ENCODE assay signal across 9 cellular contexts in the genomic region with DNA sequence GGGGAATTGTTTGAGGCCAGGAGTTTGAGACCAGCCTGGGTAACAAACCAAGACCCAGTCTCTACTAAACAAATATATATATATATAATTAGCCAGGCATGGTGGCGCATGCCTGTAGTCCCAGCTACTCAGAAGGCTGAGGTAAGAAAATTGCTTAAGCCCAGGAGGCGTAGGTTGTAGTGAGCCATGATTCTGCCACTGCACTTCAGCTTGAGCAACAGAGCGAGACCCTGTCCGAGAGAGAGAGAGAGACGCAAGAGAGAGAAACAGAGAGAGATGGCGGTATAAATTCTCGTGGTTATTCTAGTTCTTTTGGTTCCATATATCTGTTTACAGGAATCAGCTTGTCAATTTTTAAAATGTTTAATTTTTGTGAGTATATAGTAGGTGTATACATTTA.
"Had no signal": no experiment of that assay in that cellular context is flagged by ENCODE, and none has a peak within 500 bp of the region (broad histone marks: within the 10 kb centered on the region; RNA-seq: fewer than 3 reads in every experiment).

No MANE protein-coding gene starts in this region.

- H3K27ac ChIP-seq: GM23248 had no signal

- ATAC-seq: HCT116, K562 had no signal

- H3K36me3 ChIP-seq: HAP-1 had no signal

- H3K4me3 ChIP-seq: GM23248, HAP-1, K562 had no signal

- H3K4me1 ChIP-seq: HAP-1 had no signal

- H3K9me3 ChIP-seq: HAP-1 had no signal

- DNase-seq: GM23248, GOT3, H7, HFFc6, IMR-90, KG1 had no signal
